In genomic region chr1:34460193-34460592, GRCh38 we compare ENCODE assay signal across 9 cellular contexts.
DNase-seq lines count a peak whose midpoint lies in the region; ATAC-seq, FAIRE-seq and TF ChIP-seq lines count a peak whose summit lies in the region.
"Had no signal": no experiment of that assay in that cellular context is flagged by ENCODE, and none has a peak within 500 bp of the region (broad histone marks: within the 10 kb centered on the region; RNA-seq: fewer than 3 reads in every experiment).

No MANE protein-coding gene starts in this region.

- FAIRE-seq in RCC 7860 (lab: Jason Lieb, UNC) (no peak), astrocyte (lab: Jason Lieb, UNC) (no peak)

- no peaks in the 10 kb centered on the region for H3K27me3 ChIP-seq in astrocyte (ENCODE audit: insufficient read depth, low read length)
- no peaks in the 10 kb centered on the region for H3K27me3 ChIP-seq in liver (ENCODE audit: control insufficient read depth in 4 of 4, insufficient read depth in 4 of 4, low read length in 3 of 4)
- no peaks in the 10 kb centered on the region for H3K27me3 ChIP-seq in thyroid gland

- ATAC-seq in stimulated activated memory B cell treated with anti-CD40 and anti-IgM and Interleukin-4, amounts not matched to agents 10 μg/mL and 1 μg/mL and 100 μg/mL, for 72 hours = no peak
- no peak for ATAC-seq in sciatic nerve

- peak; percentile 67 for DNase-seq in Calu3
- peak; percentile 16 for DNase-seq in HFF-Myc (ENCODE audit: extremely low read depth, low read depth)
- DNase-seq in RCC 7860 (ENCODE audit: low spot score) = peak; percentile 34
- no peak for DNase-seq in astrocyte (ENCODE audit: low read depth)
- DNase-seq in thyroid gland = peak; percentile 6 to 29
- no peak for DNase-seq in sciatic nerve (ENCODE audit: low spot score)

- H3K9ac ChIP-seq in astrocyte (ENCODE audit: low read length) (no peak overlapping the region), liver (ENCODE audit: low read depth in 1 of 2, low read length in 2 of 2) (no peak overlapping the region)

- no peak overlapping the region for H3K4me2 ChIP-seq in astrocyte (ENCODE audit: low read length)

- H3K27me3 Mint-ChIP-seq in Calu3 (ENCODE audit: unreplicated experiment) (peaks cover 40% of the 10 kb centered on the region), astrocyte (ENCODE audit: low read depth, unreplicated experiment) (peaks cover 55% of the 10 kb centered on the region)
- H3K27me3 Mint-ChIP-seq in stimulated activated memory B cell treated with anti-CD40 and anti-IgM and Interleukin-4, amounts not matched to agents 10 μg/mL and 1 μg/mL and 100 μg/mL, for 72 hours = peaks cover 21% of the 10 kb centered on the region

- H3K9me3 ChIP-seq in astrocyte (ENCODE audit: insufficient read depth, low read depth, low read length) (no peaks in the 10 kb centered on the region), liver (ENCODE audit: control insufficient read depth in 4 of 4, low read length in 3 of 4) (peaks cover 0 to under 1% (median 0%) of the 10 kb centered on the region in 4 donors), thyroid gland (no peaks in the 10 kb centered on the region)

- intact Hi-C loops in Calu3 (cut with micrococcal nuclease; ENCODE audit: unreplicated experiment) = loop anchor here (1.0 kb wide), 1 partner anchor 138 kb away; no protein-coding TSS in a partner anchor
- intact Hi-C loops in thyroid gland (cut with DNase I) = no loop called here
- intact Hi-C loops in sciatic nerve (cut with DNase I) = no loop called here

- H3K4me3 ChIP-seq in HFF-Myc (replicated peaks; ENCODE audit: low read depth, low read length) = no peak overlapping the region
- H3K4me3 ChIP-seq in astrocyte (ENCODE audit: insufficient read depth, low read depth, low read length) = no peak overlapping the region
- H3K4me3 ChIP-seq in liver (ENCODE audit: low read depth in 1 of 3, low read length in 3 of 3) = no peak overlapping the region
- no peak overlapping the region for H3K4me3 ChIP-seq in thyroid gland (replicated peaks in 1 of 3)

- 51% methylated on average over 6 of the region's 6 CpGs for WGBS in liver
- 60 to 70% methylated on average over 5 to 6 of the region's 6 CpGs for WGBS in thyroid gland, 2 donors

- H3K4me1 Mint-ChIP-seq in Calu3 (ENCODE audit: low read depth, unreplicated experiment) (no peaks in the 10 kb centered on the region), astrocyte (ENCODE audit: low read depth, unreplicated experiment) (no peaks in the 10 kb centered on the region)
- no peaks in the 10 kb centered on the region for H3K4me1 Mint-ChIP-seq in stimulated activated memory B cell treated with anti-CD40 and anti-IgM and Interleukin-4, amounts not matched to agents 10 μg/mL and 1 μg/mL and 100 μg/mL, for 72 hours
- H3K4me1 Mint-ChIP-seq: memory B cell had no signal

- CTCF ChIA-PET in Calu3 (lab: Charles Lee) = interaction anchor here (1.0 to 1.2 kb wide), 2 partner anchors 15 to 283 kb away, joined by 3 to 5 read pairs; no protein-coding TSS in a partner anchor

- H3K4me3 Mint-ChIP-seq in Calu3 (ENCODE audit: low read depth, unreplicated experiment) (no peak overlapping the region), astrocyte (ENCODE audit: unreplicated experiment) (no peak overlapping the region)
- no peak overlapping the region for H3K4me3 Mint-ChIP-seq in stimulated activated memory B cell treated with anti-CD40 and anti-IgM and Interleukin-4, amounts not matched to agents 10 μg/mL and 1 μg/mL and 100 μg/mL, for 72 hours
- H3K4me3 Mint-ChIP-seq: memory B cell had no signal

- H4K20me1 ChIP-seq in astrocyte (ENCODE audit: insufficient read depth, low read length) = no peaks in the 10 kb centered on the region

- no peak for TF ChIP-seq POLR2A in thyroid gland (IDR thresholded peaks at IDR 0.05)

- no peaks in the 10 kb centered on the region for H3K79me2 ChIP-seq in astrocyte (ENCODE audit: insufficient read depth, low read length)

- no peak overlapping the region for H2AFZ ChIP-seq in astrocyte (ENCODE audit: low read depth, low read length)

- no peak overlapping the region for H3K27ac Mint-ChIP-seq in Calu3 (ENCODE audit: unreplicated experiment)
- H3K27ac Mint-ChIP-seq in astrocyte (ENCODE audit: unreplicated experiment) = no peak overlapping the region
- H3K27ac Mint-ChIP-seq in stimulated activated memory B cell treated with anti-CD40 and anti-IgM and Interleukin-4, amounts not matched to agents 10 μg/mL and 1 μg/mL and 100 μg/mL, for 72 hours = no peak overlapping the region
- H3K27ac Mint-ChIP-seq: memory B cell had no signal

- TF ChIP-seq RAD21 in liver (IDR thresholded peaks at IDR 0.05) = peak; percentile 70 to 74

- TF ChIP-seq CTCF in Calu3 (IDR thresholded peaks at IDR 0.05; ENCODE audit: unreplicated experiment) = peak; percentile 78
- TF ChIP-seq CTCF in HFF-Myc (IDR thresholded peaks at IDR 0.05; ENCODE audit: low read depth, low read length, missing control alignments) = peak; percentile 67
- peak; percentile 17 for TF ChIP-seq CTCF in astrocyte (IDR thresholded peaks at IDR 0.05; ENCODE audit: insufficient read depth, low read depth, low read length)
- TF ChIP-seq CTCF in liver (IDR thresholded peaks at IDR 0.05; ENCODE audit: low read depth, low read length, missing input control) = peak; percentile 57
- TF ChIP-seq CTCF in thyroid gland (IDR thresholded peaks at IDR 0.05) = peak in 2 of 6 experiments; percentile 22 to 41

- H3K36me3 ChIP-seq in astrocyte (ENCODE audit: insufficient read depth, low read length) (no peaks in the 10 kb centered on the region), liver (ENCODE audit: control insufficient read depth in 4 of 4, insufficient read depth in 3 of 4, low read depth in 1 of 4, low read length in 3 of 4) (no peaks in the 10 kb centered on the region), thyroid gland (no peaks in the 10 kb centered on the region)

- H3K9me3 Mint-ChIP-seq in Calu3 (ENCODE audit: low read depth, unreplicated experiment) = no peaks in the 10 kb centered on the region
- H3K9me3 Mint-ChIP-seq in astrocyte (ENCODE audit: unreplicated experiment) = no peaks in the 10 kb centered on the region
- no peaks in the 10 kb centered on the region for H3K9me3 Mint-ChIP-seq in stimulated activated memory B cell treated with anti-CD40 and anti-IgM and Interleukin-4, amounts not matched to agents 10 μg/mL and 1 μg/mL and 100 μg/mL, for 72 hours

- H3K36me3 Mint-ChIP-seq in Calu3 (ENCODE audit: insufficient read depth, unreplicated experiment) (no peaks in the 10 kb centered on the region), astrocyte (ENCODE audit: low read depth, unreplicated experiment) (no peaks in the 10 kb centered on the region)
- no peaks in the 10 kb centered on the region for H3K36me3 Mint-ChIP-seq in stimulated activated memory B cell treated with anti-CD40 and anti-IgM and Interleukin-4, amounts not matched to agents 10 μg/mL and 1 μg/mL and 100 μg/mL, for 72 hours
- H3K36me3 Mint-ChIP-seq: memory B cell had no signal

- H3K4me1 ChIP-seq in astrocyte (ENCODE audit: insufficient read depth, low read length) = no peaks in the 10 kb centered on the region
- no peaks in the 10 kb centered on the region for H3K4me1 ChIP-seq in liver (ENCODE audit: control insufficient read depth in 4 of 4, insufficient read depth in 4 of 4, low read length in 3 of 4)
- H3K4me1 ChIP-seq in thyroid gland = peaks cover 0 to 10% of the 10 kb centered on the region in 2 donors

- BruUV-seq in Calu3 (replicated peaks; lab: Mats Ljungman, UMichigan) = no TSS peak

- no peak overlapping the region for H3K27ac ChIP-seq in astrocyte (ENCODE audit: low read depth, low read length)
- no peak overlapping the region for H3K27ac ChIP-seq in liver (ENCODE audit: low read depth in 1 of 2, low read length in 2 of 2)
- no peak overlapping the region for H3K27ac ChIP-seq in thyroid gland

TF ChIP-seq in liver, 16 proteins besides CTCF, POLR2A, EP300 and RAD21:
- no peak for TF ChIP-seq FOXA1 (IDR thresholded peaks at IDR 0.05)
- no peak for TF ChIP-seq REST (IDR thresholded peaks at IDR 0.05)
- no peak for TF ChIP-seq EGR1 (IDR thresholded peaks at IDR 0.05; ENCODE audit: low read depth in 2 of 2)
- no peak for TF ChIP-seq FOXA2 (IDR thresholded peaks at IDR 0.05)
- TF ChIP-seq SP1 (IDR thresholded peaks at IDR 0.05) = no peak
- TF ChIP-seq HNF4G (IDR thresholded peaks at IDR 0.05) = no peak
- TF ChIP-seq YY1 (IDR thresholded peaks at IDR 0.05) = no peak
- no peak for TF ChIP-seq NR2F2 (IDR thresholded peaks at IDR 0.05)
- TF ChIP-seq JUND (IDR thresholded peaks at IDR 0.05) = no peak

Comparison
In these comparisons a context has a peak if more than half of its experiments do, and no peak if none do; other contexts are left out.
1. DNase-seq: peak in Calu3 (single experiment), HFF-Myc (single experiment), RCC 7860 (single experiment) and thyroid gland (2 of 2); none in astrocyte (single experiment) and sciatic nerve (single experiment).